ENCODE assay signal across 21 cellular contexts in the genomic region with DNA sequence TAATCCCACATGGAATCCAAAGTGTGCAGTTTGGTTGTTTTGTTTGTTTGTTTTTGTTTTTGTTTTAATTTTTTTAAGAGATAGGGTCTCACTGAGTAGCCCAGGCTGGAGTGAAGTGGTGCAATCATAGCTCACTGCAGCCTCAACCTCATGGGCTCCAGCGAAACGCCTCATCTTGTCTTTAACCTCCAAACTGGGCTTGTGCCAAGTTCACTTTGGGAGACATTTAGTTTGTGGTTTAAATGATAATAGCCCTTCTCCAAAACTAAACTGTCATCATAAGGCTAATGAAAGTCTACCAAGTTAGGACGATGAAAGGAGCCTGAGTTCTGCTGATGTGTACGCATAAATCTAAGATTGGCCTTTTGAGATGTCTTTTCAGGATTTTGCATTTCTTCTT. TPM values are rescaled to one million over a fixed set of nuclear protein-coding genes. Genes with fewer than 3 reads are reported as not detected.
"Had no signal": no experiment of that assay in that cellular context is flagged by ENCODE, and none has a peak within 500 bp of the region (broad histone marks: within the 10 kb centered on the region; RNA-seq: fewer than 3 reads in every experiment).

No MANE protein-coding gene starts in this region.

- H3K27ac ChIP-seq: gastrocnemius medialis, neutrophil, ovary, prostate gland, spleen, thoracic aorta, vagina had no signal

- H3K36me3 ChIP-seq: gastrocnemius medialis, neutrophil, ovary, prostate gland, spleen, thoracic aorta, vagina had no signal

- DNase-seq: activated CD4-positive, alpha-beta memory T cell treated with anti-CD3 and anti-CD28 coated beads, Interleukin-2, amount 10 ng/mL, durations not matched to agents 7 days and 5 days; activated CD4-positive, alpha-beta T cell treated with anti-CD3 and anti-CD28 coated beads, Interleukin-2, amount 10 ng/mL, durations not matched to agents 24 days and 14 days; activated CD8-positive, alpha-beta memory T cell treated with anti-CD3 and anti-CD28 coated beads, Interleukin-2, amount 10 ng/mL, durations not matched to agents 7 days and 5 days; activated gamma-delta T cell treated with Interleukin-2 at 50 U/mL for 16 hours; aorta; caudate nucleus; effector memory CD8-positive, alpha-beta T cell; gastrocnemius medialis; islet precursor cell; left colon; ovary; spleen; stimulated activated CD4-positive, alpha-beta T cell treated with anti-CD3 and anti-CD28 coated beads, Interleukin-4, amount 100 ng/mL, for 1 hour; stimulated activated naive CD4-positive, alpha-beta T cell; T-helper 9 cell had no signal

- H3K4me1 ChIP-seq: gastrocnemius medialis, prostate gland, spleen, vagina had no signal

- H3K4me3 ChIP-seq: gastrocnemius medialis, ovary, prostate gland, spleen, thoracic aorta, vagina had no signal

- H3K27me3 ChIP-seq: gastrocnemius medialis, ovary, vagina had no signal

- H3K9me3 ChIP-seq: gastrocnemius medialis, neutrophil, ovary, prostate gland, spleen, thoracic aorta, vagina had no signal

RNA-seq across cellular contexts. Expression of a gene that starts 6.5 kb away (rescaled TPM):
- total RNA-seq: activated CD4-positive, alpha-beta memory T cell treated with anti-CD3 and anti-CD28 coated beads, Interleukin-2, amount 10 ng/mL, durations not matched to agents 7 days and 5 days; activated CD4-positive, alpha-beta T cell treated with anti-CD3 and anti-CD28 coated beads, Interleukin-2, amount 10 ng/mL, durations not matched to agents 24 days and 14 days; activated CD8-positive, alpha-beta memory T cell treated with anti-CD3 and anti-CD28 coated beads, Interleukin-2, amount 10 ng/mL, durations not matched to agents 7 days and 5 days; activated T-helper 1 cell treated with anti-CD3 and anti-CD28 coated beads, Interleukin-12 subunit alpha, Interleukin-12 subunit beta, Interleukin-2, Interleukin-4 antibody, amounts not matched to agents 30 ng/mL and 10 ng/mL and 1 ng/mL, durations not matched to agents 14 hours and 24 hours and 36 hours; endothelial cell of umbilical vein; gastrocnemius medialis; thoracic aorta had no signal
